In genomic region chr7:151248191-151249033, GRCh38 we compare ENCODE assay signal across 8 cellular contexts. TPM values are rescaled to one million over a fixed set of nuclear protein-coding genes. Genes with fewer than 3 reads are reported as not detected.
DNase-seq lines count a peak whose midpoint lies in the region; ATAC-seq and TF ChIP-seq lines count a peak whose summit lies in the region.

Gene SMARCD3, minus strand, starts transcription at chr7:151248694. Its CDS starts 132 bp downstream, at chr7:151248562.

- no peaks in the 10 kb centered on the region for H3K9me3 ChIP-seq in CD8-positive, alpha-beta T cell (ENCODE audit: low read length)
- no peaks in the 10 kb centered on the region for H3K9me3 ChIP-seq in muscle layer of colon (ENCODE audit: low read length)

- peaks cover 54% of the 10 kb centered on the region for H3K4me1 ChIP-seq in CD8-positive, alpha-beta T cell (ENCODE audit: insufficient read depth, low read length)
- H3K4me1 ChIP-seq in KMS-11 (ENCODE audit: low read depth, poor library complexity, severe bottlenecking) = peaks cover 23% of the 10 kb centered on the region
- peaks cover 70% of the 10 kb centered on the region for H3K4me1 ChIP-seq in muscle layer of colon (ENCODE audit: insufficient read depth, low read length)

- H3K9ac ChIP-seq in KMS-11 (no peak within 1 kb of the TSS), muscle layer of colon (ENCODE audit: low read length) (peak within 1 kb of the TSS; percentile 65)

- peak within 1 kb of the TSS; percentile 56 for H3K4me3 ChIP-seq in CD8-positive, alpha-beta T cell (ENCODE audit: low read depth, low read length)
- H3K4me3 ChIP-seq in KMS-11 (IDR thresholded peaks at IDR 0.05; ENCODE audit: insufficient read depth, low read depth, low read length) = no peak within 1 kb of the TSS
- peak within 1 kb of the TSS; percentile 64 for H3K4me3 ChIP-seq in fibroblast of mammary gland (ENCODE audit: control insufficient read depth, low read depth, low read length)
- H3K4me3 ChIP-seq in muscle layer of colon (ENCODE audit: low read depth in 1 of 2, low read length in 2 of 2) = peak within 1 kb of the TSS; percentile 68 to 79

- H3K36me3 ChIP-seq in CD8-positive, alpha-beta T cell (ENCODE audit: insufficient read depth, low read length) = no peaks in the 10 kb centered on the region
- no peaks in the 10 kb centered on the region for H3K36me3 ChIP-seq in KMS-11 (ENCODE audit: insufficient read depth)
- no peaks in the 10 kb centered on the region for H3K36me3 ChIP-seq in muscle layer of colon (ENCODE audit: insufficient read depth, low read length)

- peaks cover 59% of the 10 kb centered on the region for H3K4me1 Mint-ChIP-seq in CD8-positive, alpha-beta T cell (ENCODE audit: low read depth)
- H3K4me1 Mint-ChIP-seq in activated T-cell treated with anti-CD3 and anti-CD28 coated beads, Interleukin-2, amount 50 U/mL, for 24 hours (ENCODE audit: low read depth) = peaks cover 44% of the 10 kb centered on the region
- peaks cover 43% of the 10 kb centered on the region for H3K4me1 Mint-ChIP-seq in type B pancreatic cell (ENCODE audit: unreplicated experiment)

- no peaks in the 10 kb centered on the region for H3K27me3 ChIP-seq in CD8-positive, alpha-beta T cell (ENCODE audit: insufficient read depth, low read length)
- H3K27me3 ChIP-seq in KMS-11 (ENCODE audit: insufficient read depth, low read depth) = peaks cover 93% of the 10 kb centered on the region
- peaks cover 0 to 5% of the 10 kb centered on the region in 2 donors for H3K27me3 ChIP-seq in muscle layer of colon (ENCODE audit: control insufficient read depth in 1 of 2, insufficient read depth in 2 of 2, low read length in 2 of 2)

- H3K27ac Mint-ChIP-seq in CD8-positive, alpha-beta T cell = no peak within 1 kb of the TSS
- H3K27ac Mint-ChIP-seq in activated T-cell treated with anti-CD3 and anti-CD28 coated beads, Interleukin-2, amount 50 U/mL, for 24 hours = peak within 1 kb of the TSS; percentile 46
- peak within 1 kb of the TSS; percentile 87 for H3K27ac Mint-ChIP-seq in type B pancreatic cell

- H3K27me3 Mint-ChIP-seq in CD8-positive, alpha-beta T cell (ENCODE audit: low read depth) = peaks cover 16% of the 10 kb centered on the region
- H3K27me3 Mint-ChIP-seq in activated T-cell treated with anti-CD3 and anti-CD28 coated beads, Interleukin-2, amount 50 U/mL, for 24 hours = peaks cover 65% of the 10 kb centered on the region
- H3K27me3 Mint-ChIP-seq in type B pancreatic cell = peaks cover 13% of the 10 kb centered on the region

- peak within 1 kb of the TSS; percentile 55 for H2AFZ ChIP-seq in KMS-11 (ENCODE audit: low read depth)

- ATAC-seq in CD8-positive, alpha-beta T cell = peak; percentile 19
- no peak for ATAC-seq in GM21447 (IDR thresholded peaks at IDR 0.05; ENCODE audit: unreplicated experiment)
- ATAC-seq in GM18517 (IDR thresholded peaks at IDR 0.05; ENCODE audit: unreplicated experiment) = no peak

- no peaks in the 10 kb centered on the region for H3K36me3 Mint-ChIP-seq in CD8-positive, alpha-beta T cell
- H3K36me3 Mint-ChIP-seq in activated T-cell treated with anti-CD3 and anti-CD28 coated beads, Interleukin-2, amount 50 U/mL, for 24 hours (ENCODE audit: low read depth) = no peaks in the 10 kb centered on the region
- H3K36me3 Mint-ChIP-seq in type B pancreatic cell = no peaks in the 10 kb centered on the region

- H3K79me2 ChIP-seq in KMS-11 (ENCODE audit: insufficient read depth, low read depth) = no peaks in the 10 kb centered on the region

- no peaks in the 10 kb centered on the region for H3K9me3 Mint-ChIP-seq in CD8-positive, alpha-beta T cell
- H3K9me3 Mint-ChIP-seq in activated T-cell treated with anti-CD3 and anti-CD28 coated beads, Interleukin-2, amount 50 U/mL, for 24 hours = no peaks in the 10 kb centered on the region
- no peaks in the 10 kb centered on the region for H3K9me3 Mint-ChIP-seq in type B pancreatic cell

- CTCF ChIA-PET in CD8-positive, alpha-beta T cell (lab: Charles Lee) = interaction anchor here (0.7 to 1.9 kb wide), 4 partner anchors 27 to 124 kb away, joined by 3 to 7 read pairs (median 4); no protein-coding TSS in a partner anchor

- no peak within 1 kb of the TSS for H3K27ac ChIP-seq in CD8-positive, alpha-beta T cell (ENCODE audit: low read depth, low read length)
- H3K27ac ChIP-seq in KMS-11 = no peak within 1 kb of the TSS
- H3K27ac ChIP-seq in muscle layer of colon (ENCODE audit: low read depth, low read length) = peak within 1 kb of the TSS; percentile 95

- POLR2A ChIA-PET in CD8-positive, alpha-beta T cell (lab: Charles Lee) = interaction anchor here (0.7 kb wide), 1 partner anchor 16 kb away, joined by 3 read pairs; the partner anchor contains the start of gene CHPF2

- H3K4me2 ChIP-seq in KMS-11 = peak within 1 kb of the TSS; percentile 66

- intact Hi-C loops in CD8-positive, alpha-beta T cell (cut with DNase I, micrococcal nuclease) = loop anchor here (5.0 to 10.0 kb wide), 2 partner anchors 104 to 626 kb away; partner anchors contain the start of gene PRKAG2 (in 1 of the 2)

- DNase-seq in CD8-positive, alpha-beta T cell = peak in 4 of 7 experiments; percentile 40 to 73 (median 50)
- DNase-seq in activated T-cell treated with anti-CD3 and anti-CD28 coated beads, Interleukin-2, amount 50 U/mL, for 24 hours = peak; percentile 69
- DNase-seq in fibroblast of mammary gland (ENCODE audit: low read depth) = peak; percentile 35
- peak; percentile 85 for DNase-seq in type B pancreatic cell (ENCODE audit: extremely low spot score, unreplicated experiment)

- peak within 1 kb of the TSS; percentile 85 for H3K4me3 Mint-ChIP-seq in CD8-positive, alpha-beta T cell
- peak within 1 kb of the TSS; percentile 63 for H3K4me3 Mint-ChIP-seq in activated T-cell treated with anti-CD3 and anti-CD28 coated beads, Interleukin-2, amount 50 U/mL, for 24 hours
- H3K4me3 Mint-ChIP-seq in type B pancreatic cell = peak within 1 kb of the TSS; percentile 96

- no peaks in the 10 kb centered on the region for H4K20me1 ChIP-seq in KMS-11 (ENCODE audit: insufficient read depth)

- no peak for TF ChIP-seq CTCF in CD8-positive, alpha-beta T cell (IDR thresholded peaks at IDR 0.05)
- TF ChIP-seq CTCF in KMS-11 (conservative IDR thresholded peaks at IDR 0.05; ENCODE audit: low read depth, low read length) = no peak
- TF ChIP-seq CTCF in fibroblast of mammary gland (conservative IDR thresholded peaks at IDR 0.05; ENCODE audit: control insufficient read depth, insufficient read depth, low read depth, low read length) = no peak
- TF ChIP-seq CTCF in type B pancreatic cell (conservative IDR thresholded peaks at IDR 0.05) = no peak

RNA-seq across cellular contexts. Expression of gene SMARCD3, which starts in this region (rescaled TPM):
- 10 to 100 TPM; 25.6 to 28.0 TPM for total RNA-seq in CD8-positive, alpha-beta T cell
- total RNA-seq in type B pancreatic cell (ENCODE audit: low replicate concordance) = 20.0 and 58.4 TPM in 2 replicates

Comparison
In these comparisons a context has a peak if more than half of its experiments do, and no peak if none do; other contexts are left out.
1. DNase-seq: peak in every context shown above with its lines; median percentile 85 in type B pancreatic cell; 69 in activated T-cell treated with anti-CD3 and anti-CD28 coated beads, Interleukin-2, amount 50 U/mL, for 24 hours; 50 in CD8-positive, alpha-beta T cell; 35 in fibroblast of mammary gland.